33 cellular contexts compared by ENCODE assay signal in genomic region chr4:138867404-138867803, GRCh38.
"Had no signal": no experiment of that assay in that cellular context is flagged by ENCODE, and none has a peak within 500 bp of the region (broad histone marks: within the 10 kb centered on the region; RNA-seq: fewer than 3 reads in every experiment).

No MANE protein-coding gene starts in this region.

- ATAC-seq: activated CD4-positive, CD25-positive, alpha-beta regulatory T cell treated with anti-CD3 and anti-CD28 coated beads, Interleukin-2, amount 50 U/mL, for 24 hours; activated T-cell treated with anti-CD3 and anti-CD28 coated beads, Interleukin-2, amount 50 U/mL, for 4 hours; PC-3 had no signal

- H3K27ac ChIP-seq: ascending aorta, cardiac muscle cell, Peyer's patch, SJSA1 had no signal

- H3K4me1 ChIP-seq: ascending aorta, Peyer's patch had no signal

- H3K27ac Mint-ChIP-seq: activated CD4-positive, alpha-beta memory T cell treated with anti-CD3 and anti-CD28 coated beads for 36 hours; activated naive CD4-positive, alpha-beta T cell treated with anti-CD3 and anti-CD28 coated beads, Interleukin-2, amount 10 ng/mL, durations not matched to agents 7 days and 5 days; activated naive CD8-positive, alpha-beta T cell; activated T-helper 1 cell treated with anti-CD3 and anti-CD28 coated beads, Interleukin-12 subunit alpha, Interleukin-12 subunit beta, Interleukin-2, Interleukin-4 antibody, amounts not matched to agents 30 ng/mL and 10 ng/mL and 1 ng/mL, durations not matched to agents 14 hours and 24 hours and 36 hours; T-helper 1 cell treated with Interleukin-12 subunit alpha and Interleukin-12 subunit beta and Interleukin-4 antibody, amounts not matched to agents 30 μg/mL and 1 μg/mL, for 36 hours; T-helper 2 cell treated with Interferon-gamma antibody and Interleukin-4, amounts not matched to agents 5 μg/mL and 100 μg/mL, for 36 hours had no signal

- H3K9ac ChIP-seq: SK-N-SH had no signal

- DNase-seq: activated CD4-positive, alpha-beta memory T cell treated with anti-CD3 and anti-CD28 coated beads for 36 hours; activated CD4-positive, alpha-beta T cell treated with anti-CD3 and anti-CD28 coated beads for 4 hours; activated CD4-positive, alpha-beta T cell treated with anti-CD3 and anti-CD28 coated beads, Interleukin-2, amount 50 U/mL, for 1 hour; activated CD8-positive, alpha-beta memory T cell treated with anti-CD3 and anti-CD28 coated beads, Interleukin-2, amount 50 U/mL, for 4 hours; activated effector memory CD4-positive, alpha-beta T cell treated with Interleukin-2 at 50 U/mL for 16 hours; activated naive CD4-positive, alpha-beta T cell treated with anti-CD3 and anti-CD28 coated beads, Interleukin-2, amount 10 ng/mL, durations not matched to agents 7 days and 5 days; activated T-cell treated with anti-CD3 and anti-CD28 coated beads for 4 hours; activated T-cell treated with anti-CD3 and anti-CD28 coated beads, Interleukin-2, amount 50 U/mL, for 4 hours; amygdala; Kasumi-1; KG1; MG63; NCI-H1048; NCI-H1105 treated with DMSO at 0.1 percent for 48 hours; NCI-H1436; NCI-H1694; NCI-H1930; NCI-H345; NCI-H524 treated with DMSO at 0.1 percent for 48 hours; NK-92 treated with Interleukin-12 subunit alpha and Interleukin-12 subunit beta, amount 100 ng/mL, for 24 hours; PC-3; Peyer's patch; RPMI8226; SHP77 treated with DMSO at 0.1 percent for 48 hours; SK-N-SH had no signal

- H3K27me3 ChIP-seq: ascending aorta, cardiac muscle cell, MG63, Peyer's patch, SJSA1 had no signal

- H3K4me3 ChIP-seq: ascending aorta, cardiac muscle cell, MG63, Peyer's patch, SJSA1 had no signal

- H3K9me3 Mint-ChIP-seq: activated CD4-positive, alpha-beta memory T cell treated with anti-CD3 and anti-CD28 coated beads for 36 hours; activated naive CD4-positive, alpha-beta T cell treated with anti-CD3 and anti-CD28 coated beads, Interleukin-2, amount 10 ng/mL, durations not matched to agents 7 days and 5 days; activated T-cell treated with anti-CD3 and anti-CD28 coated beads, Interleukin-2, amount 50 U/mL, for 4 hours; activated T-helper 1 cell treated with anti-CD3 and anti-CD28 coated beads, Interleukin-12 subunit alpha, Interleukin-12 subunit beta, Interleukin-2, Interleukin-4 antibody, amounts not matched to agents 30 ng/mL and 10 ng/mL and 1 ng/mL, durations not matched to agents 14 hours and 24 hours and 36 hours; T-helper 1 cell treated with Interleukin-12 subunit alpha and Interleukin-12 subunit beta and Interleukin-4 antibody, amounts not matched to agents 30 μg/mL and 1 μg/mL, for 36 hours; T-helper 2 cell treated with Interferon-gamma antibody and Interleukin-4, amounts not matched to agents 5 μg/mL and 100 μg/mL, for 36 hours had no signal

- H3K36me3 Mint-ChIP-seq: activated CD4-positive, alpha-beta memory T cell treated with anti-CD3 and anti-CD28 coated beads for 36 hours; activated naive CD4-positive, alpha-beta T cell treated with anti-CD3 and anti-CD28 coated beads, Interleukin-2, amount 10 ng/mL, durations not matched to agents 7 days and 5 days; activated naive CD8-positive, alpha-beta T cell had no signal

- H3K9me3 ChIP-seq: ascending aorta, MG63, Peyer's patch, SJSA1, SK-N-SH had no signal

- H3K36me3 ChIP-seq: ascending aorta, cardiac muscle cell, MG63, Peyer's patch, SJSA1 had no signal

- H3K4me3 Mint-ChIP-seq: activated CD4-positive, alpha-beta memory T cell treated with anti-CD3 and anti-CD28 coated beads for 36 hours; activated naive CD4-positive, alpha-beta T cell treated with anti-CD3 and anti-CD28 coated beads, Interleukin-2, amount 10 ng/mL, durations not matched to agents 7 days and 5 days; activated naive CD8-positive, alpha-beta T cell; activated T-cell treated with anti-CD3 and anti-CD28 coated beads, Interleukin-2, amount 50 U/mL, for 4 hours; activated T-helper 1 cell treated with anti-CD3 and anti-CD28 coated beads, Interleukin-12 subunit alpha, Interleukin-12 subunit beta, Interleukin-2, Interleukin-4 antibody, amounts not matched to agents 30 ng/mL and 10 ng/mL and 1 ng/mL, durations not matched to agents 14 hours and 24 hours and 36 hours; T-helper 1 cell treated with Interleukin-12 subunit alpha and Interleukin-12 subunit beta and Interleukin-4 antibody, amounts not matched to agents 30 μg/mL and 1 μg/mL, for 36 hours; T-helper 2 cell treated with Interferon-gamma antibody and Interleukin-4, amounts not matched to agents 5 μg/mL and 100 μg/mL, for 36 hours had no signal

- H3K4me2 ChIP-seq: SK-N-SH had no signal

- H3K4me1 Mint-ChIP-seq: activated naive CD4-positive, alpha-beta T cell treated with anti-CD3 and anti-CD28 coated beads, Interleukin-2, amount 10 ng/mL, durations not matched to agents 7 days and 5 days had no signal
